ENCODE assay signal across 8 cellular contexts in the genomic region with DNA sequence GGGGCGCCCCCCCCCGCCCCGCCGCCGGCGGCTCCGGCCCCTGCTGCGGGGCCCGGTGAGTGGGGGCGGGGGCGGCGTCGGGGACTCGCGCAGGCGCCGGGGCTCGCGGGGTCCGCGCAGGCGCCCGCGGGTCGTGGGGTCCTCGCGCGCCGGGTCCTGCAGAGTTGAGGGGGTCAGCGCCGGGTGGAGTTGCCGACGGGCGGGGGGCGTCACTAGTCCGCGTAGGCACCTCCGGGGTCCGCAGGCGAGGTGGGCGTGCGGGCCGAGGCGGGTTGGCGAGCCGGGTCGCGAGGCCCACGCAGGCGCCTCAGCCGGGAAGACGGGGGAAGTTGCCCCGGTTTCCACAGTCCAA. TPM values are rescaled to one million over a fixed set of nuclear protein-coding genes. Genes with fewer than 3 reads are reported as not detected.
DNase-seq lines count a peak whose midpoint lies in the region; ATAC-seq, FAIRE-seq and TF ChIP-seq lines count a peak whose summit lies in the region.

No MANE protein-coding gene starts in this region.

- in situ Hi-C loops in astrocyte of the cerebellum (cut with HindIII; ENCODE audit: low sequenced_read_pairs): loop anchor here (10.0 kb wide), 1 partner anchor 84 kb away; no protein-coding TSS in a partner anchor

- dilution Hi-C loops in keratinocyte (cut with MboI; ENCODE audit: extremely low pct_ligation_motif_present, low sequenced_read_pairs): no loop called here

- DNase-seq in DND-41 (peak; percentile 52), H7 (peak; percentile 86), NCI-H69 (lab: John Stamatoyannopoulos, UW) (peak; percentile 70), astrocyte of the cerebellum (ENCODE audit: low read depth) (no peak), keratinocyte (ENCODE audit: low read depth, low spot score) (no peak), DMS153 treated with DMSO at 0.1 percent for 48 hours (lab: John Stamatoyannopoulos, UW; ENCODE audit: unreplicated experiment) (no peak), HPDE6-E6E7 (ENCODE audit: extremely low spot score) (no peak)
- peak; percentile 30 to 36 for DNase-seq in stimulated activated CD8-positive, alpha-beta memory T cell treated with anti-CD3 and anti-CD28 coated beads, Interleukin-2, amount 100 ng/mL, for 48 hours (ENCODE audit: low read depth in 2 of 2)

- H3K4me1 ChIP-seq in DND-41 (ENCODE audit: insufficient read depth, low read length) (peaks cover 58% of the 10 kb centered on the region), keratinocyte (ENCODE audit: control insufficient read depth, extremely low read depth, insufficient read depth, low read length) (peaks cover 27% of the 10 kb centered on the region)

- H3K4me3 ChIP-seq in DND-41 (ENCODE audit: low read depth in 1 of 2, low read length in 2 of 2): peak overlapping the region; percentile 64 to 85; a peak in 3 of 4 replicates
- peak overlapping the region; percentile 99 for H3K4me3 ChIP-seq in H7 (ENCODE audit: insufficient read depth, low read depth, low read length)
- H3K4me3 ChIP-seq in astrocyte of the cerebellum (ENCODE audit: low read depth, low read length): peak overlapping the region; percentile 82
- peak overlapping the region; percentile 79 to 99 (median 88) for H3K4me3 ChIP-seq in keratinocyte (ENCODE audit: control insufficient read depth in 2 of 3, extremely low read depth in 1 of 3, insufficient read depth in 2 of 3, low read depth in 1 of 3, low read length in 3 of 3)

- H3K9me1 ChIP-seq in keratinocyte (ENCODE audit: control insufficient read depth, extremely low read depth, insufficient read depth, low read length): peaks cover 10% of the 10 kb centered on the region

- peak overlapping the region; percentile 94 for H3K9ac ChIP-seq in DND-41 (ENCODE audit: low read depth, low read length)
- peak overlapping the region; percentile 94 for H3K9ac ChIP-seq in keratinocyte (ENCODE audit: control insufficient read depth, extremely low read depth, insufficient read depth, low read length)

- H3K27ac ChIP-seq in DND-41 (ENCODE audit: low read length) (peak overlapping the region; percentile 97), keratinocyte (ENCODE audit: control insufficient read depth, insufficient read depth, low read length) (peak overlapping the region; percentile 91)

- H3K79me2 ChIP-seq in DND-41 (ENCODE audit: insufficient read depth, low read length) (peaks cover 62% of the 10 kb centered on the region), keratinocyte (ENCODE audit: control insufficient read depth, insufficient read depth, low read length) (peaks cover 52% of the 10 kb centered on the region)

- H2AFZ ChIP-seq in DND-41 (ENCODE audit: low read depth, low read length) (peak overlapping the region; percentile 81), keratinocyte (ENCODE audit: control insufficient read depth, low read length) (peak overlapping the region; percentile 80)

- peak; percentile 7; the same call in 1 of the 3 replicates for ATAC-seq in DND-41 (ENCODE audit: insufficient read depth, low read depth)

- peaks cover 27% of the 10 kb centered on the region; the same call in 1 of the 2 replicates for H3K36me3 ChIP-seq in DND-41 (ENCODE audit: insufficient read depth, low read length)
- no peaks in the 10 kb centered on the region; the same call in 1 of the 2 replicates for H3K36me3 ChIP-seq in H7 (replicated peaks; ENCODE audit: control insufficient read depth, insufficient read depth, low read length)
- H3K36me3 ChIP-seq in keratinocyte (ENCODE audit: control insufficient read depth in 2 of 2, extremely low read depth in 1 of 2, insufficient read depth in 2 of 2, low read length in 2 of 2): peaks cover 2 to 6% of the 10 kb centered on the region in 2 experiments

- no peaks in the 10 kb centered on the region for H3K27me3 ChIP-seq in DND-41 (ENCODE audit: insufficient read depth, low read length, poor library complexity)
- no peaks in the 10 kb centered on the region for H3K27me3 ChIP-seq in H7 (ENCODE audit: control insufficient read depth, insufficient read depth, low read length)
- no peaks in the 10 kb centered on the region for H3K27me3 ChIP-seq in keratinocyte (ENCODE audit: control insufficient read depth, extremely low read depth, insufficient read depth, low read length)

- FAIRE-seq in keratinocyte (lab: Jason Lieb, UNC): no peak

- H4K20me1 ChIP-seq in DND-41 (ENCODE audit: insufficient read depth, low read length) (peaks cover 48% of the 10 kb centered on the region), keratinocyte (ENCODE audit: control insufficient read depth, extremely low read depth, insufficient read depth, low read length) (peaks cover 35% of the 10 kb centered on the region)

- H3K4me2 ChIP-seq in DND-41 (ENCODE audit: insufficient read depth, low read length) (peak overlapping the region; percentile 91), keratinocyte (ENCODE audit: control insufficient read depth, extremely low read depth, insufficient read depth, low read depth, low read length) (peak overlapping the region; percentile 96)

- TF ChIP-seq CTCF in DND-41 (IDR thresholded peaks at IDR 0.05; ENCODE audit: borderline replicate concordance, extremely low read depth, low read length, poor library complexity, severe bottlenecking) (no peak), astrocyte of the cerebellum (IDR thresholded peaks at IDR 0.05; ENCODE audit: low read depth, low read length, missing control alignments) (no peak), keratinocyte (optimal IDR thresholded peaks at IDR 0.05 in 1 of 3, IDR thresholded peaks at IDR 0.05 in 1 of 3, conservative IDR thresholded peaks at IDR 0.05 in 1 of 3; ENCODE audit: extremely low read depth in 1 of 3, insufficient read depth in 2 of 3, low read length in 3 of 3) (no peak)

- no peaks in the 10 kb centered on the region for H3K9me3 ChIP-seq in DND-41 (ENCODE audit: insufficient read depth, low read length, severe bottlenecking)
- H3K9me3 ChIP-seq in keratinocyte (ENCODE audit: control insufficient read depth, low read depth, low read length): no peaks in the 10 kb centered on the region

RNA-seq across cellular contexts. Expression of gene PPP6R1, which starts 0.4 kb away (rescaled TPM):
- 51.7 and 53.1 TPM in 2 replicates for total RNA-seq in H7 (2014; rRNA removed; shearing (Covaris generic))
- 26.7 to 49.7 TPM (median 27.5 TPM) in 3 replicates for polyA plus RNA-seq in keratinocyte
- 53.9 TPM for polyA plus RNA-seq in keratinocyte (2011; ENCODE audit: low read depth)
- polyA plus RNA-seq in keratinocyte (2011; cell fraction: cytosol; rRNA removed): 25.2 and 42.0 TPM in 2 replicates
- 53.5 and 58.2 TPM in 2 replicates for polyA plus RNA-seq in keratinocyte (2011; cell fraction: nucleus; rRNA removed)
- polyA plus RNA-seq in keratinocyte (2012; ENCODE audit: low replicate concordance): 25.9 and 54.2 TPM in 2 replicates
- 52.8 to 162 TPM (median 69.3 TPM) in 3 replicates for polyA minus RNA-seq in keratinocyte
- polyA minus RNA-seq in keratinocyte (2011; cell fraction: cytosol; rRNA and poly(A)+ RNA removed): 82.3 TPM
- polyA minus RNA-seq in keratinocyte (2011; cell fraction: nucleus; rRNA and poly(A)+ RNA removed): 45.9 and 47.5 TPM in 2 replicates

RNA-seq across cellular contexts. Expression of gene HSPBP1, which starts 21.5 kb away (rescaled TPM):
- total RNA-seq in H7 (2014; rRNA removed; shearing (Covaris generic)): 54.4 and 92.3 TPM in 2 replicates
- polyA plus RNA-seq in keratinocyte: 20.2 to 26.7 TPM (median 24.7 TPM) in 3 replicates
- 4.6 TPM for polyA plus RNA-seq in keratinocyte (2011; ENCODE audit: low read depth)
- polyA plus RNA-seq in keratinocyte (2011; cell fraction: cytosol; rRNA removed): 11.9 and 29.1 TPM in 2 replicates
- 17.3 and 22.0 TPM in 2 replicates for polyA plus RNA-seq in keratinocyte (2011; cell fraction: nucleus; rRNA removed)
- polyA plus RNA-seq in keratinocyte (2012; ENCODE audit: low replicate concordance): 23.7 and 39.1 TPM in 2 replicates
- polyA minus RNA-seq in keratinocyte: 12.8 to 23.0 TPM (median 15.5 TPM) in 3 replicates
- 59.9 TPM for polyA minus RNA-seq in keratinocyte (2011; cell fraction: cytosol; rRNA and poly(A)+ RNA removed)
- 13.4 and 15.5 TPM in 2 replicates for polyA minus RNA-seq in keratinocyte (2011; cell fraction: nucleus; rRNA and poly(A)+ RNA removed)

RNA-seq across cellular contexts. Expression of gene BRSK1, which starts 25.3 kb away (rescaled TPM):
- total RNA-seq in H7 (2014; rRNA removed; shearing (Covaris generic)): 20.3 and 31.3 TPM in 2 replicates
- 0.46 to 1.1 TPM (median 0.98 TPM) in 3 replicates for polyA plus RNA-seq in keratinocyte
- polyA plus RNA-seq in keratinocyte (2011; ENCODE audit: low read depth): not detected
- 0.63 and 1.7 TPM in 2 replicates for polyA plus RNA-seq in keratinocyte (2011; cell fraction: cytosol; rRNA removed)
- polyA plus RNA-seq in keratinocyte (2011; cell fraction: nucleus; rRNA removed): 2.8 and 5.4 TPM in 2 replicates
- polyA plus RNA-seq in keratinocyte (2012; ENCODE audit: low replicate concordance): 0.38 and 1.1 TPM in 2 replicates
- polyA minus RNA-seq in keratinocyte: 0.13 to 2.7 TPM in 2 of 3 replicates, not detected in the other
- polyA minus RNA-seq in keratinocyte (2011; cell fraction: cytosol; rRNA and poly(A)+ RNA removed): not detected
- 0.32 and 0.62 TPM in 2 replicates for polyA minus RNA-seq in keratinocyte (2011; cell fraction: nucleus; rRNA and poly(A)+ RNA removed)

RNA-seq across cellular contexts. Expression of gene TMEM86B, which starts 29.9 kb away (rescaled TPM):
- total RNA-seq in H7 (2014; rRNA removed; shearing (Covaris generic)): 1.2 and 1.7 TPM in 2 replicates
- 0.60 to 0.88 TPM (median 0.68 TPM) in 3 replicates for polyA plus RNA-seq in keratinocyte
- 1.1 TPM for polyA plus RNA-seq in keratinocyte (2011; ENCODE audit: low read depth)
- polyA plus RNA-seq in keratinocyte (2011; cell fraction: cytosol; rRNA removed): 0.24 and 0.49 TPM in 2 replicates
- polyA plus RNA-seq in keratinocyte (2011; cell fraction: nucleus; rRNA removed): 3.4 and 4.6 TPM in 2 replicates
- polyA plus RNA-seq in keratinocyte (2012; ENCODE audit: low replicate concordance): 1.0 and 2.2 TPM in 2 replicates
- 0.99 to 3.9 TPM (median 1.2 TPM) in 3 replicates for polyA minus RNA-seq in keratinocyte
- not detected for polyA minus RNA-seq in keratinocyte (2011; cell fraction: cytosol; rRNA and poly(A)+ RNA removed)
- 1.7 and 2.6 TPM in 2 replicates for polyA minus RNA-seq in keratinocyte (2011; cell fraction: nucleus; rRNA and poly(A)+ RNA removed)

RNA-seq across cellular contexts. Expression of gene PTPRH, which starts 49.2 kb away (rescaled TPM):
- total RNA-seq in H7 (2014; rRNA removed; shearing (Covaris generic)): 0.41 and 2.3 TPM in 2 replicates
- polyA plus RNA-seq in keratinocyte: 0.06 to 0.17 TPM (median 0.09 TPM) in 3 replicates
- polyA plus RNA-seq in keratinocyte (2011; ENCODE audit: low read depth): 0.55 TPM
- polyA plus RNA-seq in keratinocyte (2011; cell fraction: cytosol; rRNA removed): 0.02 and 0.12 TPM in 2 replicates
- 0.08 and 0.27 TPM in 2 replicates for polyA plus RNA-seq in keratinocyte (2011; cell fraction: nucleus; rRNA removed)
- 0.15 and 0.20 TPM in 2 replicates for polyA plus RNA-seq in keratinocyte (2012; ENCODE audit: low replicate concordance)
- 0.38 to 1.1 TPM in 2 of 3 replicates, not detected in the other for polyA minus RNA-seq in keratinocyte
- not detected for polyA minus RNA-seq in keratinocyte (2011; cell fraction: cytosol; rRNA and poly(A)+ RNA removed)
- 0.47 and 1.3 TPM in 2 replicates for polyA minus RNA-seq in keratinocyte (2011; cell fraction: nucleus; rRNA and poly(A)+ RNA removed)

Comparison
In these comparisons a context has a peak if more than half of its experiments do, and no peak if none do; other contexts are left out.
1. DNase-seq: peak in DND-41 (single experiment), H7 (single experiment), NCI-H69 (single experiment) and stimulated activated CD8-positive, alpha-beta memory T cell treated with anti-CD3 and anti-CD28 coated beads, Interleukin-2, amount 100 ng/mL, for 48 hours (2 of 2); none in astrocyte of the cerebellum (single experiment), keratinocyte (single experiment), DMS153 treated with DMSO at 0.1 percent for 48 hours (single experiment) and HPDE6-E6E7 (single experiment).
2. Peak in every context shown above with its lines, with median percentiles within 50 percentile points of each other: H3K4me3 ChIP-seq.